Comparison of ENCODE assay signal across 1 cellular context in the genomic region with DNA sequence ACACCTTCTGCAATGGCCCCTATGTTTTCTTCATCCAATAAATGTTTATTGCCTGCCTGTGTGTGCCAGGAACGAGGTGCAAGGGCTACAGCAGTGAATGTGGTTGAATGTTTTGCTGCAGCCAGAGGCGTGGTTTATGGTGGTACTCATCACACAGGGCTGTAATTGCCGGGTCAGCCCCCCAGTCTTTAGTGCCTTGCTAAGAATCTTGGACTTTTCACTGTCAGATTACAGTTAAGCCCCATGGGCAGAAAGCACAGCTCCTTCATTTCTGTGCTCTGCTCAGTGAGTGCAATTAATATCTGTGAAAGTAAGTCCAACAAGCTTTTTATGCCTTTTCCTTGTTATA.
TF ChIP-seq lines count a peak whose summit lies in the region.

No MANE protein-coding gene starts in this region.

TF ChIP-seq in GM23338, 12 proteins besides CTCF, POLR2A, EP300 and RAD21 (continued from another document):
- TF ChIP-seq EZH2 (IDR thresholded peaks at IDR 0.05; ENCODE audit: low read depth, unreplicated experiment), result no peak
- TF ChIP-seq NANOG (IDR thresholded peaks at IDR 0.05; ENCODE audit: borderline replicate concordance), result no peak
